In genomic region chr12:32159925-32160324, GRCh38 we compare ENCODE assay signal across 21 cellular contexts. TPM values are rescaled to one million over a fixed set of nuclear protein-coding genes. Genes with fewer than 3 reads are reported as not detected.
DNase-seq lines count a peak whose midpoint lies in the region; ATAC-seq and TF ChIP-seq lines count a peak whose summit lies in the region.
"Had no signal": no experiment of that assay in that cellular context is flagged by ENCODE, and none has a peak within 500 bp of the region (broad histone marks: within the 10 kb centered on the region; RNA-seq: fewer than 3 reads in every experiment).

No MANE protein-coding gene starts in this region.

- H3K4me3 ChIP-seq in WERI-Rb-1 (ENCODE audit: low read depth, low read length), result no peak overlapping the region
- H3K4me3 ChIP-seq in BE2C (ENCODE audit: low read depth, low read length), result no peak overlapping the region
- H3K4me3 ChIP-seq: A549, adrenal gland, left ventricle myocardium inferior, prostate gland had no signal

- no peaks in the 10 kb centered on the region for H3K27me3 ChIP-seq in WERI-Rb-1 (ENCODE audit: insufficient read depth, low read depth, severe bottlenecking)
- no peaks in the 10 kb centered on the region for H3K27me3 ChIP-seq in CD4-positive, alpha-beta T cell (ENCODE audit: control insufficient read depth, insufficient read depth, low read length)
- H3K27me3 ChIP-seq in BE2C, result no peaks in the 10 kb centered on the region
- H3K27me3 ChIP-seq: adrenal gland had no signal

- H3K4me1 Mint-ChIP-seq in activated CD8-positive, alpha-beta T cell treated with anti-CD3 and anti-CD28 coated beads for 36 hours (ENCODE audit: low read depth), result no peaks in the 10 kb centered on the region
- peaks cover 2% of the 10 kb centered on the region for H3K4me1 Mint-ChIP-seq in activated CD8-positive, alpha-beta T cell treated with anti-CD3 and anti-CD28 coated beads, Interleukin-2, amount 10 ng/mL, durations not matched to agents 7 days and 5 days (ENCODE audit: low read depth)
- H3K4me1 Mint-ChIP-seq in immature natural killer cell, result peaks cover 17 to 18% of the 10 kb centered on the region in 2 donors
- peaks cover 13% of the 10 kb centered on the region for H3K4me1 Mint-ChIP-seq in stimulated activated effector memory CD8-positive, alpha-beta T cell treated with anti-CD3 and anti-CD28 coated beads, Interleukin-12 subunit alpha, Interleukin-12 subunit beta, amount 100 ng/mL, for 72 hours
- H3K4me1 Mint-ChIP-seq in CD4-positive, alpha-beta T cell (ENCODE audit: low read depth), result no peaks in the 10 kb centered on the region
- H3K4me1 Mint-ChIP-seq: naive thymus-derived CD4-positive, alpha-beta T cell had no signal

- H3K9me3 ChIP-seq in WERI-Rb-1 (ENCODE audit: severe bottlenecking), result no peaks in the 10 kb centered on the region
- no peaks in the 10 kb centered on the region for H3K9me3 ChIP-seq in CD4-positive, alpha-beta T cell (ENCODE audit: control insufficient read depth, low read length)
- no peaks in the 10 kb centered on the region for H3K9me3 ChIP-seq in BE2C
- H3K9me3 ChIP-seq: A549, adrenal gland, left ventricle myocardium inferior, prostate gland had no signal

- peaks cover 18% of the 10 kb centered on the region for H3K4me1 ChIP-seq in BE2C
- H3K4me1 ChIP-seq: A549, adrenal gland, prostate gland had no signal

- no peak for TF ChIP-seq CTCF in activated CD8-positive, alpha-beta T cell treated with anti-CD3 and anti-CD28 coated beads for 36 hours (IDR thresholded peaks at IDR 0.05)
- TF ChIP-seq CTCF in WERI-Rb-1 (IDR thresholded peaks at IDR 0.05; ENCODE audit: low read depth, low read length) (no peak), BE2C (IDR thresholded peaks at IDR 0.05; ENCODE audit: low read depth, low read length) (no peak)
- TF ChIP-seq CTCF in CD4-positive, alpha-beta T cell (IDR thresholded peaks at IDR 0.05), result no peak

- ATAC-seq in activated CD8-positive, alpha-beta T cell treated with anti-CD3 and anti-CD28 coated beads for 36 hours, result no peak
- ATAC-seq in activated CD8-positive, alpha-beta T cell treated with anti-CD3 and anti-CD28 coated beads, Interleukin-2, amount 10 ng/mL, durations not matched to agents 7 days and 5 days, result no peak
- peak; percentile 67 for ATAC-seq in stimulated activated effector memory CD8-positive, alpha-beta T cell treated with anti-CD3 and anti-CD28 coated beads, Interleukin-12 subunit alpha, Interleukin-12 subunit beta, amount 100 ng/mL, for 72 hours
- no peak for ATAC-seq in CD4-positive, alpha-beta T cell (ENCODE audit: poor library complexity)
- ATAC-seq: A549; activated T-helper 17 cell treated with anti-CD3 and anti-CD28 coated beads, Interleukin-2, amount 50 U/mL, for 72 hours; naive thymus-derived CD4-positive, alpha-beta T cell had no signal

- H3K36me3 ChIP-seq in WERI-Rb-1, result no peaks in the 10 kb centered on the region
- H3K36me3 ChIP-seq in BE2C, result peaks cover 14% of the 10 kb centered on the region
- H3K36me3 ChIP-seq: adrenal gland, left ventricle myocardium inferior, prostate gland had no signal

- H3K9me3 Mint-ChIP-seq in activated CD8-positive, alpha-beta T cell treated with anti-CD3 and anti-CD28 coated beads for 36 hours, result peaks cover 2% of the 10 kb centered on the region
- no peaks in the 10 kb centered on the region for H3K9me3 Mint-ChIP-seq in activated CD8-positive, alpha-beta T cell treated with anti-CD3 and anti-CD28 coated beads, Interleukin-2, amount 10 ng/mL, durations not matched to agents 7 days and 5 days (ENCODE audit: insufficient read depth)
- no peaks in the 10 kb centered on the region for H3K9me3 Mint-ChIP-seq in immature natural killer cell
- H3K9me3 Mint-ChIP-seq in stimulated activated effector memory CD8-positive, alpha-beta T cell treated with anti-CD3 and anti-CD28 coated beads, Interleukin-12 subunit alpha, Interleukin-12 subunit beta, amount 100 ng/mL, for 72 hours, result peaks cover 2% of the 10 kb centered on the region
- no peaks in the 10 kb centered on the region for H3K9me3 Mint-ChIP-seq in CD4-positive, alpha-beta T cell
- H3K9me3 Mint-ChIP-seq: T-helper 1 cell treated with Interleukin-12 subunit alpha and Interleukin-12 subunit beta and Interleukin-4 antibody, amounts not matched to agents 30 μg/mL and 1 μg/mL, for 36 hours had no signal

- H3K27ac Mint-ChIP-seq in activated CD8-positive, alpha-beta T cell treated with anti-CD3 and anti-CD28 coated beads for 36 hours, result no peak overlapping the region
- no peak overlapping the region for H3K27ac Mint-ChIP-seq in activated CD8-positive, alpha-beta T cell treated with anti-CD3 and anti-CD28 coated beads, Interleukin-2, amount 10 ng/mL, durations not matched to agents 7 days and 5 days
- peak overlapping the region in 4 of 6 donors; percentile 62 to 92 (median 74) for H3K27ac Mint-ChIP-seq in immature natural killer cell
- H3K27ac Mint-ChIP-seq in stimulated activated effector memory CD8-positive, alpha-beta T cell treated with anti-CD3 and anti-CD28 coated beads, Interleukin-12 subunit alpha, Interleukin-12 subunit beta, amount 100 ng/mL, for 72 hours, result no peak overlapping the region
- H3K27ac Mint-ChIP-seq in CD4-positive, alpha-beta T cell, result no peak overlapping the region
- H3K27ac Mint-ChIP-seq: activated T-helper 17 cell treated with anti-CD3 and anti-CD28 coated beads, Interleukin-2, amount 50 U/mL, for 72 hours; naive thymus-derived CD4-positive, alpha-beta T cell; stimulated activated naive CD8-positive, alpha-beta T cell treated with anti-CD3 and anti-CD28 coated beads, Interleukin-15, Interleukin-2, amounts not matched to agents 100 ng/mL and 50 ng/mL, for 24 hours; T-helper 1 cell treated with Interleukin-12 subunit alpha and Interleukin-12 subunit beta and Interleukin-4 antibody, amounts not matched to agents 30 μg/mL and 1 μg/mL, for 36 hours had no signal

- POLR2A ChIA-PET in activated CD8-positive, alpha-beta T cell treated with anti-CD3 and anti-CD28 coated beads for 36 hours (lab: Charles Lee), result no interaction called here
- POLR2A ChIA-PET in activated CD8-positive, alpha-beta T cell treated with anti-CD3 and anti-CD28 coated beads, Interleukin-2, amount 10 ng/mL, durations not matched to agents 7 days and 5 days (lab: Charles Lee), result no interaction called here
- POLR2A ChIA-PET in CD4-positive, alpha-beta T cell (lab: Charles Lee), result interaction anchor here (0.6 kb wide), 1 partner anchor 399 kb away, joined by 5 read pairs; no protein-coding TSS in a partner anchor

- CTCF ChIA-PET in activated CD8-positive, alpha-beta T cell treated with anti-CD3 and anti-CD28 coated beads for 36 hours (lab: Charles Lee), result no interaction called here
- CTCF ChIA-PET in activated CD8-positive, alpha-beta T cell treated with anti-CD3 and anti-CD28 coated beads, Interleukin-2, amount 10 ng/mL, durations not matched to agents 7 days and 5 days (lab: Charles Lee), result no interaction called here
- CTCF ChIA-PET in CD4-positive, alpha-beta T cell (lab: Charles Lee), result interaction anchor here (1.3 kb wide), 1 partner anchor 484 kb away, joined by 3 read pairs; no protein-coding TSS in a partner anchor

- H3K27ac ChIP-seq in WERI-Rb-1, result no peak overlapping the region
- H3K27ac ChIP-seq in CD4-positive, alpha-beta T cell (ENCODE audit: low read depth, low read length), result no peak overlapping the region
- H3K27ac ChIP-seq: A549, adrenal gland, left ventricle myocardium inferior, prostate gland had no signal

- H3K27me3 Mint-ChIP-seq in activated CD8-positive, alpha-beta T cell treated with anti-CD3 and anti-CD28 coated beads for 36 hours, result no peaks in the 10 kb centered on the region
- H3K27me3 Mint-ChIP-seq in activated CD8-positive, alpha-beta T cell treated with anti-CD3 and anti-CD28 coated beads, Interleukin-2, amount 10 ng/mL, durations not matched to agents 7 days and 5 days (ENCODE audit: low read depth), result no peaks in the 10 kb centered on the region
- peaks cover 2 to 4% (median 2%) of the 10 kb centered on the region in 3 donors for H3K27me3 Mint-ChIP-seq in immature natural killer cell (ENCODE audit: low read depth in 3 of 3)
- no peaks in the 10 kb centered on the region for H3K27me3 Mint-ChIP-seq in CD4-positive, alpha-beta T cell
- H3K27me3 Mint-ChIP-seq: activated T-helper 17 cell treated with anti-CD3 and anti-CD28 coated beads, Interleukin-2, amount 50 U/mL, for 72 hours; naive thymus-derived CD4-positive, alpha-beta T cell; stimulated activated naive CD8-positive, alpha-beta T cell treated with anti-CD3 and anti-CD28 coated beads, Interleukin-15, Interleukin-2, amounts not matched to agents 100 ng/mL and 50 ng/mL, for 24 hours had no signal

- H3K4me3 Mint-ChIP-seq in activated CD8-positive, alpha-beta T cell treated with anti-CD3 and anti-CD28 coated beads for 36 hours, result no peak overlapping the region
- H3K4me3 Mint-ChIP-seq in activated CD8-positive, alpha-beta T cell treated with anti-CD3 and anti-CD28 coated beads, Interleukin-2, amount 10 ng/mL, durations not matched to agents 7 days and 5 days, result no peak overlapping the region
- peak overlapping the region in 1 of 5 donors; percentile 50 for H3K4me3 Mint-ChIP-seq in immature natural killer cell
- H3K4me3 Mint-ChIP-seq in stimulated activated effector memory CD8-positive, alpha-beta T cell treated with anti-CD3 and anti-CD28 coated beads, Interleukin-12 subunit alpha, Interleukin-12 subunit beta, amount 100 ng/mL, for 72 hours, result no peak overlapping the region
- H3K4me3 Mint-ChIP-seq in CD4-positive, alpha-beta T cell, result no peak overlapping the region
- H3K4me3 Mint-ChIP-seq: activated T-helper 17 cell treated with anti-CD3 and anti-CD28 coated beads, Interleukin-2, amount 50 U/mL, for 72 hours; naive thymus-derived CD4-positive, alpha-beta T cell; stimulated activated naive CD8-positive, alpha-beta T cell treated with anti-CD3 and anti-CD28 coated beads, Interleukin-15, Interleukin-2, amounts not matched to agents 100 ng/mL and 50 ng/mL, for 24 hours; T-helper 1 cell treated with Interleukin-12 subunit alpha and Interleukin-12 subunit beta and Interleukin-4 antibody, amounts not matched to agents 30 μg/mL and 1 μg/mL, for 36 hours had no signal

- H3K36me3 Mint-ChIP-seq in activated CD8-positive, alpha-beta T cell treated with anti-CD3 and anti-CD28 coated beads for 36 hours (ENCODE audit: low read depth), result no peaks in the 10 kb centered on the region
- H3K36me3 Mint-ChIP-seq in activated CD8-positive, alpha-beta T cell treated with anti-CD3 and anti-CD28 coated beads, Interleukin-2, amount 10 ng/mL, durations not matched to agents 7 days and 5 days (ENCODE audit: low read depth), result no peaks in the 10 kb centered on the region
- peaks cover 2 to 6% (median 3%) of the 10 kb centered on the region in 3 donors for H3K36me3 Mint-ChIP-seq in immature natural killer cell
- no peaks in the 10 kb centered on the region for H3K36me3 Mint-ChIP-seq in stimulated activated effector memory CD8-positive, alpha-beta T cell treated with anti-CD3 and anti-CD28 coated beads, Interleukin-12 subunit alpha, Interleukin-12 subunit beta, amount 100 ng/mL, for 72 hours
- peaks cover 12% of the 10 kb centered on the region for H3K36me3 Mint-ChIP-seq in CD4-positive, alpha-beta T cell (ENCODE audit: low read depth)

- intact Hi-C loops in activated CD8-positive, alpha-beta T cell treated with anti-CD3 and anti-CD28 coated beads for 36 hours (cut with micrococcal nuclease), result no loop called here
- intact Hi-C loops in CD4-positive, alpha-beta T cell (cut with DNase I, micrococcal nuclease), result no loop called here

- DNase-seq in activated CD8-positive, alpha-beta T cell treated with anti-CD3 and anti-CD28 coated beads for 36 hours, result peak; percentile 6
- DNase-seq in activated CD8-positive, alpha-beta T cell treated with anti-CD3 and anti-CD28 coated beads, Interleukin-2, amount 10 ng/mL, durations not matched to agents 7 days and 5 days, result no peak
- DNase-seq in amniotic epithelial cell (ENCODE audit: low read depth) (peak; percentile 29), immature natural killer cell (peak; percentile 14 to 48 (median 42)), WERI-Rb-1 (no peak), BE2C (no peak)
- no peak for DNase-seq in stimulated activated effector memory CD8-positive, alpha-beta T cell treated with anti-CD3 and anti-CD28 coated beads, Interleukin-12 subunit alpha, Interleukin-12 subunit beta, amount 100 ng/mL, for 72 hours (ENCODE audit: low spot score in 2 of 2)
- DNase-seq in CD4-positive, alpha-beta T cell, result no peak
- DNase-seq: activated CD4-positive, CD25-positive, alpha-beta regulatory T cell; adrenal gland; foreskin melanocyte; left ventricle myocardium inferior; naive thymus-derived CD4-positive, alpha-beta T cell; NCI-H187; NCI-H526 treated with DMSO at 0.1 percent for 48 hours; OCI-M1 had no signal

RNA-seq across cellular contexts. Expression of gene BICD1, which starts 53.3 kb away (rescaled TPM):
- total RNA-seq in activated CD8-positive, alpha-beta T cell treated with anti-CD3 and anti-CD28 coated beads for 36 hours, result 10 to 100 TPM; 12.5 to 13.2 TPM
- total RNA-seq in activated CD8-positive, alpha-beta T cell treated with anti-CD3 and anti-CD28 coated beads, Interleukin-2, amount 10 ng/mL, durations not matched to agents 7 days and 5 days, result 10 to 100 TPM; 16.8 to 17.6 TPM
- 1 to 10 TPM; 1.0 to 9.1 (median 4.0) TPM for polyA plus RNA-seq in immature natural killer cell
- 10 to 100 TPM; 13.5 to 14.3 TPM for total RNA-seq in CD4-positive, alpha-beta T cell
- 63.6 TPM for polyA plus RNA-seq in BE2C (2012; ENCODE audit: insufficient read depth, insufficient read length, low read depth)

Comparison
In these comparisons a context has a peak if more than half of its experiments do, and no peak if none do; other contexts are left out.
1. DNase-seq: peak in activated CD8-positive, alpha-beta T cell treated with anti-CD3 and anti-CD28 coated beads for 36 hours (single experiment), amniotic epithelial cell (single experiment) and immature natural killer cell (3 of 3); none in activated CD8-positive, alpha-beta T cell treated with anti-CD3 and anti-CD28 coated beads, Interleukin-2, amount 10 ng/mL, durations not matched to agents 7 days and 5 days (single experiment), stimulated activated effector memory CD8-positive, alpha-beta T cell treated with anti-CD3 and anti-CD28 coated beads, Interleukin-12 subunit alpha, Interleukin-12 subunit beta, amount 100 ng/mL, for 72 hours (0 of 2), WERI-Rb-1 (single experiment), CD4-positive, alpha-beta T cell (0 of 10) and BE2C (single experiment).
2. H3K27ac Mint-ChIP-seq: peak in immature natural killer cell (4 of 6); none in activated CD8-positive, alpha-beta T cell treated with anti-CD3 and anti-CD28 coated beads for 36 hours (single experiment), activated CD8-positive, alpha-beta T cell treated with anti-CD3 and anti-CD28 coated beads, Interleukin-2, amount 10 ng/mL, durations not matched to agents 7 days and 5 days (single experiment), stimulated activated effector memory CD8-positive, alpha-beta T cell treated with anti-CD3 and anti-CD28 coated beads, Interleukin-12 subunit alpha, Interleukin-12 subunit beta, amount 100 ng/mL, for 72 hours (single experiment) and CD4-positive, alpha-beta T cell (single experiment).